1 cellular context compared by ENCODE assay signal in genomic region chr17:82267575-82268379, GRCh38.
TF ChIP-seq lines count a peak whose summit lies in the region.

No MANE protein-coding gene starts in this region.

TF ChIP-seq in K562, 482 proteins besides CTCF, POLR2A, EP300 and RAD21 (continues in another document):
- TF ChIP-seq CTBP1 (IDR thresholded peaks at IDR 0.05; ENCODE audit: borderline replicate concordance) (peak; percentile 31; the same call in 1 of the 2 replicates), PRDM10 (IDR thresholded peaks at IDR 0.05; ENCODE audit: partially characterized antibody) (peak; percentile 44), ZNF395 (CRISPR knock-in tag; IDR thresholded peaks at IDR 0.05) (0 out of 2 replicates have a peak, but pooled peaks have one; percentile 45), ZNF263 (CRISPR knock-in tag; IDR thresholded peaks at IDR 0.05; ENCODE audit: borderline replicate concordance) (peak; percentile 5; the same call in 1 of the 2 replicates), GATAD2A (IDR thresholded peaks at IDR 0.05) (0 out of 2 replicates have a peak, but pooled peaks have one; percentile 54), MNT (conservative IDR thresholded peaks at IDR 0.05) (peak in 1 of 2 experiments; percentile 42; a peak in 1 of 4 replicates), ZBTB17 (CRISPR knock-in tag; IDR thresholded peaks at IDR 0.05) (peak; percentile 85), ZNF707 (CRISPR knock-in tag; conservative IDR thresholded peaks at IDR 0.05) (no peak), NR2C2 (CRISPR knock-in tag; IDR thresholded peaks at IDR 0.05) (no peak), NR2C2 (tag; IDR thresholded peaks at IDR 0.05) (peak; percentile 70), EP400 (IDR thresholded peaks at IDR 0.05) (peak; percentile 47; the same call in 1 of the 2 replicates), SMARCC2 (IDR thresholded peaks at IDR 0.05; ENCODE audit: low read depth) (0 out of 2 replicates have a peak, but pooled peaks have one; percentile 26), LEF1 (IDR thresholded peaks at IDR 0.05) (0 out of 2 replicates have a peak, but pooled peaks have one; percentile 11), ZNF740 (CRISPR knock-in tag; IDR thresholded peaks at IDR 0.05) (peak; percentile 95), ZNF740 (tag; IDR thresholded peaks at IDR 0.05) (peak in 1 of 2 experiments; percentile 74; a peak in 2 of 4 replicates), DPF2 (IDR thresholded peaks at IDR 0.05) (peak; percentile 84), TEAD4 (IDR thresholded peaks at IDR 0.05; ENCODE audit: low read length) (0 out of 2 replicates have a peak, but pooled peaks have one; percentile 32), TEAD4 (CRISPR knock-in tag; IDR thresholded peaks at IDR 0.05; ENCODE audit: borderline replicate concordance) (no peak), E2F5 (CRISPR knock-in tag; IDR thresholded peaks at IDR 0.05) (peak; percentile 67; the same call in 1 of the 2 replicates), RNF219 (CRISPR knock-in tag; IDR thresholded peaks at IDR 0.05) (no peak), MLLT1 (IDR thresholded peaks at IDR 0.05) (peak in 1 of 2 experiments; percentile 93; a peak in 2 of 4 replicates), SUPT5H (IDR thresholded peaks at IDR 0.05) (peak; percentile 21; the same call in 1 of the 2 replicates), BHLHE40 (IDR thresholded peaks at IDR 0.05; ENCODE audit: low read length) (0 out of 2 replicates have a peak, but pooled peaks have one; percentile 11), MIER1 (IDR thresholded peaks at IDR 0.05; ENCODE audit: low read depth) (no peak), ZNF12 (CRISPR knock-in tag; IDR thresholded peaks at IDR 0.05) (no peak), GTF3C2 (IDR thresholded peaks at IDR 0.05; ENCODE audit: borderline replicate concordance, extremely low read depth, insufficient read length) (no peak), POLR2B (IDR thresholded peaks at IDR 0.05; ENCODE audit: low read depth, partially characterized antibody) (peak; percentile 36), ZNF592 (IDR thresholded peaks at IDR 0.05) (peak; percentile 33; the same call in 1 of the 2 replicates), RBFOX2 (IDR thresholded peaks at IDR 0.05; ENCODE audit: low read depth, low read length) (peak; percentile 66), SETDB1 (IDR thresholded peaks at IDR 0.05; ENCODE audit: low read length) (no peak), JUNB (CRISPR knock-in tag; conservative IDR thresholded peaks at IDR 0.05) (0 out of 2 replicates have a peak, but pooled peaks have one; percentile 55), CBFA2T2 (conservative IDR thresholded peaks at IDR 0.05) (0 out of 2 replicates have a peak, but pooled peaks have one; percentile 6), JUND (IDR thresholded peaks at IDR 0.05; ENCODE audit: borderline replicate concordance, low read depth, low read length) (peak; percentile 98), JUND (tag; IDR thresholded peaks at IDR 0.05; ENCODE audit: borderline replicate concordance, low read depth, low read length) (peak; percentile 97), MEF2D (tag; conservative IDR thresholded peaks at IDR 0.05; ENCODE audit: low read depth) (no peak), FIP1L1 (IDR thresholded peaks at IDR 0.05; ENCODE audit: low read depth, low read length, poor library complexity, severe bottlenecking) (no peak), NONO (IDR thresholded peaks at IDR 0.05; ENCODE audit: low read depth in 2 of 2, low read length in 1 of 2) (no peak), HDAC1 (IDR thresholded peaks at IDR 0.05) (0 out of 4 replicates have a peak, but pooled peaks of 1 of the 2 experiments have one; percentile 13), ATF1 (CRISPR knock-in tag; IDR thresholded peaks at IDR 0.05) (no peak), ATF1 (tag; IDR thresholded peaks at IDR 0.05) (no peak; the same call in 1 of the 2 replicates), SIN3A (IDR thresholded peaks at IDR 0.05; ENCODE audit: borderline replicate concordance in 2 of 2, control insufficient read depth in 1 of 2, low read depth in 2 of 2, low read length in 2 of 2) (0 out of 4 replicates have a peak, but pooled peaks of 1 of the 2 experiments have one; percentile 40), FOSL1 (tag; conservative IDR thresholded peaks at IDR 0.05) (peak; percentile 96)
